ENCODE assay signal across 23 cellular contexts in the genomic region with DNA sequence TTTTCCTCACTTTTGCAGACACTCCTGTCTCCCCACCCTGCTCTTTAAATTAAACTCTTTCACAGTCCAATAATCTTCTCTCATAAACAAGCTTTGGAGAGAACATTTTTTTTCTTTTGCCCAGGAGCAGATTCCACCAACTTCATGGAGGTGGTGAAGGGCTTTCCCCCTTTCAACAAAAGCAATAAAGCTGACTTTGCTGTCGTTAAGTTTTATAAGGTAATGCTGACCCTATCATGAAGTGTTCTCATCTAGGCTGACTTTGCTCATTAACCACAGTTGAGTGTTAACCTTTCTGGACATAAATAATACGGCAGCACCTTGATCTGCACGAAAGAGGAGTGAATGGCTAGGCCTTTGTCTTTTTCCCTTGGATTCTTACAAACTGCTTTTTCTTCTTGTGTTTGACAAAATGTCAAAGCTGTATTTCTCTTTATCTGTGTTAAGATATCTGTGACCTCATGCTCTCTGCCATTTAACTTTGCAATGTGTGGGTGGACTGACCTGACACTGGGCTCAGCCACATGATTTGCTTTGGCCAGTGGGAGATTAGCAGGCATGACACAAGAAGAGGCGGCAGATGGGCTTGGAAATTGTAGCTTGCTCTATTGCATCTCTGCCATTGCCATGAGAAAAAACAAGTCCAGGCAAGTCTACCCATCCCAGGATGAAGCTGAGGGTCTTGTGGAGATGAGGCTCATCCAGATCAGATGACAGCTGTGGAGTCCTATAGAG.
DNase-seq lines count a peak whose midpoint lies in the region; FAIRE-seq and TF ChIP-seq lines count a peak whose summit lies in the region.
"Had no signal": no experiment of that assay in that cellular context is flagged by ENCODE, and none has a peak within 500 bp of the region (broad histone marks: within the 10 kb centered on the region; RNA-seq: fewer than 3 reads in every experiment).

No MANE protein-coding gene starts in this region.

- FAIRE-seq in urothelium cell line (lab: Jason Lieb, UNC) = peak; percentile 81
- FAIRE-seq in H54 (lab: Jason Lieb, UNC) = no peak

- H3K4me3 Mint-ChIP-seq in activated naive CD8-positive, alpha-beta T cell treated with anti-CD3 and anti-CD28 coated beads for 36 hours = no peak overlapping the region
- H3K4me3 Mint-ChIP-seq: activated naive CD8-positive, alpha-beta T cell treated with anti-CD3 and anti-CD28 coated beads, Interleukin-2, amount 10 ng/mL, durations not matched to agents 7 days and 5 days; dendritic cell treated with granulocyte-macrophage colony-stimulating factor and Interleukin-4, amounts not matched to agents 40 ng/mL and 50 ng/mL, for 4 days; stimulated activated naive B cell treated with anti-CD40 and anti-IgM and Interleukin-4, amounts not matched to agents 10 μg/mL and 1 μg/mL and 100 μg/mL, for 72 hours had no signal

- H3K4me1 Mint-ChIP-seq in activated naive CD8-positive, alpha-beta T cell treated with anti-CD3 and anti-CD28 coated beads for 36 hours = peaks cover 8% of the 10 kb centered on the region
- H3K4me1 Mint-ChIP-seq: activated naive CD8-positive, alpha-beta T cell treated with anti-CD3 and anti-CD28 coated beads, Interleukin-2, amount 10 ng/mL, durations not matched to agents 7 days and 5 days; stimulated activated naive B cell treated with anti-CD40 and anti-IgM and Interleukin-4, amounts not matched to agents 10 μg/mL and 1 μg/mL and 100 μg/mL, for 72 hours had no signal

- H3K27me3 Mint-ChIP-seq in activated naive CD8-positive, alpha-beta T cell treated with anti-CD3 and anti-CD28 coated beads for 36 hours = no peaks in the 10 kb centered on the region
- H3K27me3 Mint-ChIP-seq: dendritic cell treated with granulocyte-macrophage colony-stimulating factor and Interleukin-4, amounts not matched to agents 40 ng/mL and 50 ng/mL, for 4 days; progenitor cell of endocrine pancreas had no signal

- no peak for TF ChIP-seq POLR2A in H54 (IDR thresholded peaks at IDR 0.05; ENCODE audit: low read depth, low read length)

- no peak overlapping the region for H3K27ac Mint-ChIP-seq in activated naive CD8-positive, alpha-beta T cell treated with anti-CD3 and anti-CD28 coated beads for 36 hours
- H3K27ac Mint-ChIP-seq: activated naive CD8-positive, alpha-beta T cell treated with anti-CD3 and anti-CD28 coated beads, Interleukin-2, amount 10 ng/mL, durations not matched to agents 7 days and 5 days; dendritic cell treated with granulocyte-macrophage colony-stimulating factor and Interleukin-4, amounts not matched to agents 40 ng/mL and 50 ng/mL, for 4 days; progenitor cell of endocrine pancreas; stimulated activated naive B cell treated with anti-CD40 and anti-IgM and Interleukin-4, amounts not matched to agents 10 μg/mL and 1 μg/mL and 100 μg/mL, for 72 hours had no signal

- H3K9me3 Mint-ChIP-seq in activated naive CD8-positive, alpha-beta T cell treated with anti-CD3 and anti-CD28 coated beads for 36 hours = no peaks in the 10 kb centered on the region

- peak; percentile 3 for DNase-seq in NCI-H82 (lab: John Stamatoyannopoulos, UW)
- DNase-seq in NCI-H82 treated with DMSO at 0.1 percent for 48 hours (lab: John Stamatoyannopoulos, UW; ENCODE audit: unreplicated experiment) = no peak
- DNase-seq in NCI-H187 treated with DMSO at 0.1 percent for 48 hours (lab: John Stamatoyannopoulos, UW) = peak; percentile 67
- DNase-seq in NCI-H69 (lab: John Stamatoyannopoulos, UW) = peak; percentile 54
- DNase-seq in urothelium cell line (ENCODE audit: low spot score) = no peak
- DNase-seq in H54 (ENCODE audit: insufficient read length, low spot score) = no peak
- DNase-seq in GM19240 (ENCODE audit: insufficient read length, low spot score) = no peak
- DNase-seq in activated naive CD8-positive, alpha-beta T cell treated with anti-CD3 and anti-CD28 coated beads for 36 hours = no peak
- DNase-seq: 8988T; activated CD4-positive, alpha-beta T cell treated with anti-CD3 and anti-CD28 coated beads for 48 hours; activated effector memory CD4-positive, alpha-beta T cell treated with anti-CD3 and anti-CD28 coated beads, Interleukin-2, amount 50 U/mL, for 16 hours; activated naive CD8-positive, alpha-beta T cell treated with anti-CD3 and anti-CD28 coated beads, Interleukin-2, amount 10 ng/mL, durations not matched to agents 7 days and 5 days; activated T-cell treated with anti-CD3 and anti-CD28 coated beads, Interleukin-2, amount 50 U/mL, for 1 hour; central memory CD4-positive, alpha-beta T cell; GM23248; IMR-90; mesendoderm; NCI-H2029 treated with DMSO at 0.1 percent for 48 hours; NCI-H748 treated with DMSO at 0.1 percent for 48 hours; stimulated activated CD4-positive, alpha-beta T cell treated with anti-CD3 and anti-CD28 coated beads, Interleukin-4, amount 100 ng/mL, for 4 hours; stimulated activated naive B cell treated with anti-CD40 and anti-IgM and Interleukin-4, amounts not matched to agents 10 μg/mL and 1 μg/mL and 100 μg/mL, for 72 hours had no signal

- H3K36me3 Mint-ChIP-seq in activated naive CD8-positive, alpha-beta T cell treated with anti-CD3 and anti-CD28 coated beads for 36 hours = no peaks in the 10 kb centered on the region
- H3K36me3 Mint-ChIP-seq: stimulated activated naive B cell treated with anti-CD40 and anti-IgM and Interleukin-4, amounts not matched to agents 10 μg/mL and 1 μg/mL and 100 μg/mL, for 72 hours had no signal

Comparison
In these comparisons a context has a peak if more than half of its experiments do, and no peak if none do; other contexts are left out.
1. DNase-seq: peak in NCI-H82 (single experiment), NCI-H187 treated with DMSO at 0.1 percent for 48 hours (single experiment) and NCI-H69 (single experiment); none in NCI-H82 treated with DMSO at 0.1 percent for 48 hours (single experiment), urothelium cell line (single experiment), H54 (single experiment), GM19240 (single experiment) and activated naive CD8-positive, alpha-beta T cell treated with anti-CD3 and anti-CD28 coated beads for 36 hours (single experiment).